Comparison of ENCODE assay signal across 8 cellular contexts in the genomic region with DNA sequence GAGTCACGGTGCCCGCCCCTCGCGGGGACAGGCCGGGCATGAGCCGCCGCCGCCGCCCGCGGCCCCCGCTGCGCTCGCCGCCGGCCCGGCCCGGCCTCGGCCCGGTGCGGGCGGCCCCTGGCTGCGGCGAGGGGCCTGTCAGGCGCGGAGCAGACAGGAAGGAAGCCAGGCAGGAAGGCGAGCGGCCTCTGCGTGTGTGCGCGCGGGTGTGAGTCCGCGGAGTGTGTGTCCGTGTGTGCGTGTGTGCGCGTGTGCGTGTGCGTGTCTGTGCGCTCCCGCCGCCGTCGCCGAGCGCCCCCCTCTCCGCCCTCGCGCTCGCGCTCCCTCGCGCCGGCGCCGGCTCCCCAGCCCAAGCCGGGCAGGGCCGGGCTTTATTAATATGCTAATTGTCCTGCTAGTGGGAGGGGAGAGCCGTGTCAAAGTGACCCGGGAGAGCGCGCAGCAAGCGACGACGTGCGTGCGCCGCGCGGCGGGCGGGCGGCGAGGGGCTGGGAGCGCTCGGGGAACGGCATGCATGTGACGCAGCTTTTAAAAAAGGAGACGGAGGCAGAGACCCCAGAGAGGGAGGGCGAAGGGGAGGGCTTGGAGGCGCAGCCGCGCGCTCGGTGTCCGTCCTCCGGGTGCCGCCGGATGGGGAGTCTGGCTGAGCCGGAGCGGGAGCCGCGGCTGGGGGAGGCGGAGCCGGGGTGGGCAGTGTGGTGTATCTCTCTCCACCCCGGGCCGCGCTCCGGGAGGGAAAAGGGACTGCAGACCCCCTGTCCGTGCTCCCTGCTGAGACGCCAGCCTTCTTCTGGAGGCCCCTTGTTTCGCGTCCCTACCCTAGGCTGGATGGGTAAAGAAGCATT. TPM values are rescaled to one million over a fixed set of nuclear protein-coding genes. Genes with fewer than 3 reads are reported as not detected.
DNase-seq lines count a peak whose midpoint lies in the region; ATAC-seq and TF ChIP-seq lines count a peak whose summit lies in the region.

A gene with protein sequence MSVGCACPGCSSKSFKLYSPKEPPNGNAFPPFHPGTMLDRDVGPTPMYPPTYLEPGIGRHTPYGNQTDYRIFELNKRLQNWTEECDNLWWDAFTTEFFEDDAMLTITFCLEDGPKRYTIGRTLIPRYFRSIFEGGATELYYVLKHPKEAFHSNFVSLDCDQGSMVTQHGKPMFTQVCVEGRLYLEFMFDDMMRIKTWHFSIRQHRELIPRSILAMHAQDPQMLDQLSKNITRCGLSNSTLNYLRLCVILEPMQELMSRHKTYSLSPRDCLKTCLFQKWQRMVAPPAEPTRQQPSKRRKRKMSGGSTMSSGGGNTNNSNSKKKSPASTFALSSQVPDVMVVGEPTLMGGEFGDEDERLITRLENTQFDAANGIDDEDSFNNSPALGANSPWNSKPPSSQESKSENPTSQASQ (minus strand): TSS at position 227 of the 845 bp plus-strand sequence. CDS start 258 bp downstream, outside the sequence.

- peak within 1 kb of the TSS; percentile 91 for H3K27ac Mint-ChIP-seq in activated CD4-positive, alpha-beta memory T cell treated with anti-CD3 and anti-CD28 coated beads, Interleukin-2, amount 10 ng/mL, durations not matched to agents 7 days and 5 days

- peaks cover 50% of the 10 kb centered on the region for H3K4me1 Mint-ChIP-seq in activated CD4-positive, alpha-beta memory T cell treated with anti-CD3 and anti-CD28 coated beads, Interleukin-2, amount 10 ng/mL, durations not matched to agents 7 days and 5 days

- TF ChIP-seq CTCF in AG09319 (IDR thresholded peaks at IDR 0.05; ENCODE audit: low read depth, low read length) = peak; percentile 0
- TF ChIP-seq CTCF in lower leg skin (IDR thresholded peaks at IDR 0.05) = no peak

- POLR2A ChIA-PET in activated CD4-positive, alpha-beta memory T cell treated with anti-CD3 and anti-CD28 coated beads, Interleukin-2, amount 10 ng/mL, durations not matched to agents 7 days and 5 days (lab: Charles Lee) = interaction anchor here (1.7 kb wide), 1 partner anchor 14 kb away, joined by 6 read pairs; no protein-coding TSS in a partner anchor

- ATAC-seq in GM18907 (IDR thresholded peaks at IDR 0.05; ENCODE audit: unreplicated experiment) = peak; percentile 56
- peak; percentile 47 for ATAC-seq in HG03196 (IDR thresholded peaks at IDR 0.05; ENCODE audit: unreplicated experiment)

- intact Hi-C loops in lower leg skin (cut with DNase I; ENCODE audit: low total_unique reads) = no loop called here

- peak within 1 kb of the TSS; percentile 78 for H3K4me3 ChIP-seq in lower leg skin (ENCODE audit: low read depth, poor library complexity, severe bottlenecking)

- H3K36me3 Mint-ChIP-seq in activated CD4-positive, alpha-beta memory T cell treated with anti-CD3 and anti-CD28 coated beads, Interleukin-2, amount 10 ng/mL, durations not matched to agents 7 days and 5 days (ENCODE audit: low read depth) = no peaks in the 10 kb centered on the region

- 0 to 1% methylated on average over 54 to 84 of the region's 104 CpGs for WGBS in lower leg skin, 2 donors

- no peaks in the 10 kb centered on the region for H3K9me3 Mint-ChIP-seq in activated CD4-positive, alpha-beta memory T cell treated with anti-CD3 and anti-CD28 coated beads, Interleukin-2, amount 10 ng/mL, durations not matched to agents 7 days and 5 days

- peak within 1 kb of the TSS; percentile 91 for H3K4me3 Mint-ChIP-seq in activated CD4-positive, alpha-beta memory T cell treated with anti-CD3 and anti-CD28 coated beads, Interleukin-2, amount 10 ng/mL, durations not matched to agents 7 days and 5 days

- H3K27me3 Mint-ChIP-seq in activated CD4-positive, alpha-beta memory T cell treated with anti-CD3 and anti-CD28 coated beads, Interleukin-2, amount 10 ng/mL, durations not matched to agents 7 days and 5 days = no peaks in the 10 kb centered on the region

- CTCF ChIA-PET in activated CD4-positive, alpha-beta memory T cell treated with anti-CD3 and anti-CD28 coated beads, Interleukin-2, amount 10 ng/mL, durations not matched to agents 7 days and 5 days (lab: Charles Lee) = no interaction called here

- TF ChIP-seq POLR2A in lower leg skin (IDR thresholded peaks at IDR 0.05) = peak in 1 of 2 donors; percentile 50

- DNase-seq in AG09319 (ENCODE audit: extremely low read depth, low read depth) (peak; percentile 50), NCI-H82 (lab: John Stamatoyannopoulos, UW) (peak; percentile 90), ecto neural progenitor cell (ENCODE audit: low spot score) (peak; percentile 92), lower leg skin (ENCODE audit: low spot score in 2 of 2) (peak; percentile 77 to 95)
- DNase-seq in activated CD4-positive, alpha-beta memory T cell treated with anti-CD3 and anti-CD28 coated beads, Interleukin-2, amount 10 ng/mL, durations not matched to agents 7 days and 5 days = peak; percentile 71
- peak; percentile 31 to 53 (median 44) for DNase-seq in stimulated activated CD4-positive, alpha-beta T cell treated with anti-CD3 and anti-CD28 coated beads, TNF-alpha, amount 100 ng/mL, for 1 hour (ENCODE audit: low read depth in 3 of 3, low spot score in 1 of 3)

RNA-seq across cellular contexts. Expression of the gene that starts here (rescaled TPM):
- 10 to 100 TPM; 81.3 to 83.1 TPM for total RNA-seq in activated CD4-positive, alpha-beta memory T cell treated with anti-CD3 and anti-CD28 coated beads, Interleukin-2, amount 10 ng/mL, durations not matched to agents 7 days and 5 days
- total RNA-seq in lower leg skin = 100 to 1,000 TPM in 2 of 4 donors, 10 to 100 TPM in 2; 80.3 to 109 (median 102) TPM

Comparison
In these comparisons a context has a peak if more than half of its experiments do, and no peak if none do; other contexts are left out.
1. Peak in every context shown above with its lines: DNase-seq, ATAC-seq and H3K4me3 ChIP-seq.